ENCODE assay signal across 18 cellular contexts in the genomic region with DNA sequence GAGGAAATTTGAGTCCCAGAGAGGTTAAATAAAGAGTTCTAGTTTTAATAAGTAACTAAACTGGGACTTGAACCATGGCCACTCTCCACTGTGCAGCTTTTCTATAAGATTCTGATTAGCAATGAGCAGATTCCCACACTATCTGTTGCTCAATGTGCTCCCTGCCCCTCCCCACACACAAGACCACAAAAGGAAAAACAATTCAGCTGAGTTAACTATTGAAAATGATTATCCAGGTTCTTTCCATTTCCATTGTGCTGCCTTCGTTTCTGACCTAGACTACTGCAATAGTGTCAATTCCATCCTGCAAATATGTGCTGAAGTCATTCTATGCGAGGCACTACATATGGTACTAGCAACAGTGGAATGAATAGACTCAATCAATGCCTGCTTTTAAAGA.
"Had no signal": no experiment of that assay in that cellular context is flagged by ENCODE, and none has a peak within 500 bp of the region (broad histone marks: within the 10 kb centered on the region; RNA-seq: fewer than 3 reads in every experiment).

No MANE protein-coding gene starts in this region.

- ATAC-seq: activated CD4-positive, alpha-beta T cell treated with anti-CD3 and anti-CD28 coated beads for 36 hours; gastroesophageal sphincter; mucosa of descending colon; natural killer cell treated with Interleukin-12 subunit alpha and Interleukin-12 subunit beta and Interleukin-15 and Interleukin-18, amount 100 ng/mL, for 72 hours; stimulated activated naive CD8-positive, alpha-beta T cell treated with anti-CD3 and anti-CD28 coated beads, Interleukin-15, amount 100 ng/mL, for 72 hours had no signal

- H3K27me3 ChIP-seq: breast epithelium, gastroesophageal sphincter, ovary, testis had no signal

- H3K27ac ChIP-seq: breast epithelium, gastroesophageal sphincter, ovary, testis, VCaP had no signal

- H3K4me1 ChIP-seq: testis had no signal

- H3K4me3 ChIP-seq: breast epithelium, gastroesophageal sphincter, mucosa of descending colon, ovary, testis had no signal

- H3K9me3 ChIP-seq: breast epithelium, gastroesophageal sphincter, mucosa of descending colon, ovary, testis had no signal

- DNase-seq: activated CD4-positive, alpha-beta memory T cell treated with anti-CD3 and anti-CD28 coated beads, Interleukin-2, amount 10 ng/mL, durations not matched to agents 7 days and 5 days; activated CD4-positive, alpha-beta T cell treated with anti-CD3 and anti-CD28 coated beads for 36 hours; activated gamma-delta T cell; activated T-cell treated with anti-CD3 and anti-CD28 coated beads, Interleukin-2, amount 50 U/mL, for 48 hours; hypothalamus; left colon; mucosa of descending colon; ovary; retina; stimulated activated CD4-positive, alpha-beta T cell treated with anti-CD3 and anti-CD28 coated beads, Interleukin-15, amount 100 ng/mL, for 24 hours; stimulated activated CD4-positive, alpha-beta T cell treated with anti-CD3 and anti-CD28 coated beads, Interleukin-4, amount 100 ng/mL, for 24 hours; stimulated activated naive CD8-positive, alpha-beta T cell treated with anti-CD3 and anti-CD28 coated beads, Interleukin-15, amount 100 ng/mL, for 72 hours; SW 1271; testis had no signal

- H3K36me3 ChIP-seq: breast epithelium, gastroesophageal sphincter, ovary had no signal
